Comparison of ENCODE assay signal across 1 cellular context in genomic region chr7:26584964-26585650, GRCh38.
TF ChIP-seq lines count a peak whose summit lies in the region.

No MANE protein-coding gene starts in this region.

TF ChIP-seq in HEK293, 187 proteins besides CTCF, POLR2A, EP300 and RAD21 (continued from another document):
- no peak; the same call in 1 of the 2 replicates for TF ChIP-seq ZNF335 (tag by site-specific recombination; conservative IDR thresholded peaks at IDR 0.05)
- TF ChIP-seq HIC1 (tag by site-specific recombination; IDR thresholded peaks at IDR 0.05): no peak
- TF ChIP-seq PRDM6 (tag by site-specific recombination; IDR thresholded peaks at IDR 0.05): peak; percentile 76
- TF ChIP-seq ZBTB21 (tag by site-specific recombination; IDR thresholded peaks at IDR 0.05): 0 out of 2 replicates have a peak, but pooled peaks have one; percentile 40
- TF ChIP-seq ZNF221 (tag by site-specific recombination; IDR thresholded peaks at IDR 0.05; ENCODE audit: borderline replicate concordance): no peak
- TF ChIP-seq BCL11A (tag by site-specific recombination; IDR thresholded peaks at IDR 0.05; ENCODE audit: low read depth): no peak
- no peak for TF ChIP-seq ZBTB1 (tag by site-specific recombination; IDR thresholded peaks at IDR 0.05)
- TF ChIP-seq PRDM1 (tag by site-specific recombination; IDR thresholded peaks at IDR 0.05): peak; percentile 69
- TF ChIP-seq FEZF1 (tag by site-specific recombination; IDR thresholded peaks at IDR 0.05): no peak
- no peak for TF ChIP-seq ZNF248 (tag by site-specific recombination; IDR thresholded peaks at IDR 0.05)
- TF ChIP-seq REST (tag by site-specific recombination; IDR thresholded peaks at IDR 0.05): no peak
- TF ChIP-seq ZNF324 (tag by site-specific recombination; IDR thresholded peaks at IDR 0.05): no peak
- TF ChIP-seq ZNF121 (tag by site-specific recombination; IDR thresholded peaks at IDR 0.05): no peak
- TF ChIP-seq AEBP2 (tag by site-specific recombination; IDR thresholded peaks at IDR 0.05; ENCODE audit: borderline replicate concordance): no peak
- no peak for TF ChIP-seq SP3 (tag by site-specific recombination; IDR thresholded peaks at IDR 0.05)
- no peak for TF ChIP-seq ZNF202 (tag by site-specific recombination; IDR thresholded peaks at IDR 0.05; ENCODE audit: borderline replicate concordance)
- TF ChIP-seq ZNF23 (tag by site-specific recombination; IDR thresholded peaks at IDR 0.05; ENCODE audit: borderline replicate concordance): no peak
- TF ChIP-seq ZNF707 (tag by site-specific recombination; IDR thresholded peaks at IDR 0.05): no peak
- TF ChIP-seq ZNF629 (tag by site-specific recombination; IDR thresholded peaks at IDR 0.05): peak; percentile 56
